In genomic region chr1:163361123-163361934, GRCh38 we compare ENCODE assay signal across 8 cellular contexts. TPM values are rescaled to one million over a fixed set of nuclear protein-coding genes. Genes with fewer than 3 reads are reported as not detected.
A peak's percentile ranks its signal among the peaks of the same experiment; 100 is the strongest.
DNase-seq lines count a peak whose midpoint lies in the region; ATAC-seq and TF ChIP-seq lines count a peak whose summit lies in the region.

No MANE protein-coding gene starts in this region.

- no peaks in the 10 kb centered on the region for H3K9me3 Mint-ChIP-seq in MCF 10A (ENCODE audit: unreplicated experiment)

- H3K27ac ChIP-seq in breast epithelium, result no peak overlapping the region
- no peak overlapping the region for H3K27ac ChIP-seq in fibroblast of lung (ENCODE audit: insufficient read depth, low read length)
- H3K27ac ChIP-seq in testis, result no peak overlapping the region

- intact Hi-C loops in MCF 10A (cut with micrococcal nuclease) (loop anchor here (1.0 to 2.0 kb wide), 3 partner anchors 49 to 1257 kb away; no protein-coding TSS in a partner anchor), breast epithelium (cut with DNase I; ENCODE audit: low total_unique reads) (no loop called here), testis (cut with DNase I; ENCODE audit: low total_unique reads) (no loop called here)

- H3K36me3 ChIP-seq in breast epithelium (no peaks in the 10 kb centered on the region), NT2/D1 (ENCODE audit: insufficient read depth, insufficient read length, low read length) (no peaks in the 10 kb centered on the region), fibroblast of lung (ENCODE audit: control insufficient read depth, insufficient read depth, low read length) (no peaks in the 10 kb centered on the region), testis (ENCODE audit: low read depth, missing control alignments) (no peaks in the 10 kb centered on the region)

- peak; percentile 46 for ATAC-seq in HG03521 (IDR thresholded peaks at IDR 0.05; ENCODE audit: unreplicated experiment)
- ATAC-seq in GM21423 (IDR thresholded peaks at IDR 0.05; ENCODE audit: unreplicated experiment), result no peak
- no peak for ATAC-seq in HG03108 (IDR thresholded peaks at IDR 0.05; ENCODE audit: unreplicated experiment)

- no peak overlapping the region for H2AFZ ChIP-seq in fibroblast of lung (ENCODE audit: low read length)

- CTCF ChIA-PET in MCF 10A (lab: Yijun Ruan, JAX), result interaction anchor here (0.6 to 4.9 kb wide), 22 partner anchors 12 to 1845 kb away, joined by 3 to 58 read pairs (median 3); no protein-coding TSS in a partner anchor

- no peaks in the 10 kb centered on the region for H3K4me1 Mint-ChIP-seq in MCF 10A (ENCODE audit: insufficient read depth, unreplicated experiment)

- DNase-seq in MCF 10A (ENCODE audit: unreplicated experiment) (peak; percentile 58), breast epithelium (ENCODE audit: low spot score in 2 of 2) (no peak), NT2/D1 (ENCODE audit: low read depth, low spot score) (peak; percentile 56), fibroblast of lung (ENCODE audit: low read depth in 2 of 2) (peak; percentile 6 to 11), testis (peak; percentile 23)

- WGBS in testis, 2 donors, result 51 to 55% methylated on average over 5 of the region's 5 CpGs

- POLR2A ChIA-PET in MCF 10A (lab: Yijun Ruan, JAX), result no interaction called here

- H3K27me3 Mint-ChIP-seq in MCF 10A (ENCODE audit: insufficient read depth, unreplicated experiment), result no peaks in the 10 kb centered on the region

- H4K20me1 ChIP-seq in fibroblast of lung (ENCODE audit: control insufficient read depth, extremely low read depth, insufficient read depth, low read length), result no peaks in the 10 kb centered on the region

- H3K4me1 ChIP-seq in breast epithelium, result no peaks in the 10 kb centered on the region
- no peaks in the 10 kb centered on the region for H3K4me1 ChIP-seq in NT2/D1 (ENCODE audit: insufficient read depth, insufficient read length)
- no peaks in the 10 kb centered on the region for H3K4me1 ChIP-seq in fibroblast of lung (ENCODE audit: control insufficient read depth, extremely low read depth, insufficient read depth, low read length)
- H3K4me1 ChIP-seq in testis, result no peaks in the 10 kb centered on the region

- H3K9ac ChIP-seq in NT2/D1 (ENCODE audit: insufficient read length, low read depth) (no peak overlapping the region), fibroblast of lung (ENCODE audit: insufficient read depth, low read length) (no peak overlapping the region)

- TF ChIP-seq CTCF in MCF 10A (IDR thresholded peaks at IDR 0.05; ENCODE audit: unreplicated experiment) (peak; percentile 65), breast epithelium (IDR thresholded peaks at IDR 0.05) (no peak), fibroblast of lung (conservative IDR thresholded peaks at IDR 0.05 in 1 of 2, IDR thresholded peaks at IDR 0.05 in 1 of 2; ENCODE audit: low read depth in 1 of 2, low read length in 2 of 2) (peak; percentile 46 to 55), testis (IDR thresholded peaks at IDR 0.05) (peak in 1 of 3 experiments; percentile 21)

- H3K4me3 Mint-ChIP-seq in MCF 10A (ENCODE audit: unreplicated experiment), result no peak overlapping the region

- no peak overlapping the region for H3K27ac Mint-ChIP-seq in MCF 10A (ENCODE audit: low read depth, unreplicated experiment)

- H3K36me3 Mint-ChIP-seq in MCF 10A (ENCODE audit: insufficient read depth, unreplicated experiment), result no peaks in the 10 kb centered on the region

- no TSS peak for BruUV-seq in MCF 10A (replicated peaks; lab: Mats Ljungman, UMichigan)

- no peaks in the 10 kb centered on the region for H3K9me3 ChIP-seq in breast epithelium
- H3K9me3 ChIP-seq in NT2/D1 (ENCODE audit: insufficient read depth, low read length), result no peaks in the 10 kb centered on the region
- no peaks in the 10 kb centered on the region for H3K9me3 ChIP-seq in fibroblast of lung (ENCODE audit: control insufficient read depth, insufficient read depth, low read depth, low read length)
- H3K9me3 ChIP-seq in testis, result no peaks in the 10 kb centered on the region

- no peak for TF ChIP-seq POLR2A in breast epithelium (IDR thresholded peaks at IDR 0.05)
- TF ChIP-seq POLR2A in testis (IDR thresholded peaks at IDR 0.05), result no peak

- H3K79me2 ChIP-seq in fibroblast of lung (ENCODE audit: control insufficient read depth, insufficient read depth, low read length), result no peaks in the 10 kb centered on the region

- no peak overlapping the region for H3K4me2 ChIP-seq in fibroblast of lung (ENCODE audit: extremely low read depth, insufficient read depth, low read length)

- no peak overlapping the region for H3K4me3 ChIP-seq in breast epithelium
- no peak overlapping the region for H3K4me3 ChIP-seq in NT2/D1 (ENCODE audit: insufficient read length, low read depth)
- no peak overlapping the region for H3K4me3 ChIP-seq in fibroblast of lung (replicated peaks in 1 of 4; ENCODE audit: control extremely low read depth in 1 of 4, insufficient read depth in 1 of 4, low read depth in 3 of 4, low read length in 4 of 4)
- no peak overlapping the region for H3K4me3 ChIP-seq in testis

- H3K27me3 ChIP-seq in breast epithelium (no peaks in the 10 kb centered on the region), NT2/D1 (ENCODE audit: insufficient read depth, insufficient read length) (no peaks in the 10 kb centered on the region), fibroblast of lung (ENCODE audit: control insufficient read depth, insufficient read depth, low read length) (no peaks in the 10 kb centered on the region), testis (no peaks in the 10 kb centered on the region)

RNA-seq across cellular contexts. Expression of gene NUF2, which starts 39.6 kb away (rescaled TPM):
- total RNA-seq in MCF 10A (2022) (14.7 and 23.8 TPM in 2 replicates), breast epithelium (1 to 10 TPM in 1 of 3 donors, under 1 TPM in 1, not detected in 1; 0.29 to 1.3 TPM), fibroblast of lung (0.51 and 4.6 TPM in 2 replicates), testis (10 to 100 TPM; 21.3 to 24.8 TPM)
- polyA plus RNA-seq in fibroblast of lung (6.5 and 20.7 TPM in 2 replicates), testis (ENCODE audit: insufficient read depth, low read depth, low replicate concordance) (32.3 TPM)
- polyA plus RNA-seq in fibroblast of lung (2012), result 4.1 and 16.1 TPM in 2 replicates
- not detected in 2 replicates for polyA minus RNA-seq in fibroblast of lung (ENCODE audit: low replicate concordance)

Comparison
In these comparisons a context has a peak if more than half of its experiments do, and no peak if none do; other contexts are left out.
1. DNase-seq: peak in MCF 10A (single experiment), NT2/D1 (single experiment), fibroblast of lung (2 of 2) and testis (single experiment); none in breast epithelium (0 of 2).
2. CTCF ChIP-seq: peak in MCF 10A (single experiment) and fibroblast of lung (2 of 2); none in breast epithelium (0 of 3).